Comparison of ENCODE assay signal across 8 cellular contexts in genomic region chr1:156500578-156500846, GRCh38. TPM values are rescaled to one million over a fixed set of nuclear protein-coding genes. Genes with fewer than 3 reads are reported as not detected.
DNase-seq lines count a peak whose midpoint lies in the region; ATAC-seq and TF ChIP-seq lines count a peak whose summit lies in the region.

Gene MEF2D (minus strand): TSS chr1:156500775. CDS start chr1:156483292, 17,483 bp downstream.

- no peak for TF ChIP-seq CTCF in GM20000 (IDR thresholded peaks at IDR 0.05; ENCODE audit: extremely low read depth, missing control alignments)

- peak within 1 kb of the TSS; percentile 99 for H3K27ac ChIP-seq in duodenal mucosa (ENCODE audit: low read depth, low read length)

- H3K4me3 ChIP-seq in MG63 (peak within 1 kb of the TSS; percentile 84), duodenal mucosa (ENCODE audit: low read depth in 1 of 2, low read length in 2 of 2) (peak within 1 kb of the TSS; percentile 87 to 90), mucosa of stomach (ENCODE audit: low read length) (peak within 1 kb of the TSS; percentile 90)

- H3K4me1 ChIP-seq in duodenal mucosa (ENCODE audit: control insufficient read depth in 1 of 2, insufficient read depth in 2 of 2, low read length in 2 of 2) (peaks cover 63 to 72% of the 10 kb centered on the region in 2 donors), mucosa of stomach (ENCODE audit: control insufficient read depth, insufficient read depth, low read length) (peaks cover 76% of the 10 kb centered on the region)

- no peak for DNase-seq in MG63
- DNase-seq in midbrain (lab: John Stamatoyannopoulos, UW): no peak
- DNase-seq in GM20000 (ENCODE audit: low spot score): no peak
- DNase-seq in occipital lobe (lab: John Stamatoyannopoulos, UW): no peak
- DNase-seq in NCI-H1092 (lab: John Stamatoyannopoulos, UW): no peak

- H3K27me3 ChIP-seq in MG63: no peaks in the 10 kb centered on the region
- no peaks in the 10 kb centered on the region for H3K27me3 ChIP-seq in duodenal mucosa (ENCODE audit: control insufficient read depth in 1 of 2, insufficient read depth in 2 of 2, low read length in 2 of 2)
- no peaks in the 10 kb centered on the region for H3K27me3 ChIP-seq in mucosa of stomach (ENCODE audit: control insufficient read depth, insufficient read depth, low read length)

- H3K9ac ChIP-seq in duodenal mucosa (ENCODE audit: low read depth in 1 of 2, low read length in 2 of 2) (peak within 1 kb of the TSS; percentile 82 to 96), mucosa of stomach (ENCODE audit: low read length) (peak within 1 kb of the TSS; percentile 100)

- peaks cover 18% of the 10 kb centered on the region for H3K36me3 ChIP-seq in MG63
- no peaks in the 10 kb centered on the region for H3K36me3 ChIP-seq in duodenal mucosa (ENCODE audit: control insufficient read depth in 1 of 2, insufficient read depth in 2 of 2, low read length in 2 of 2)
- H3K36me3 ChIP-seq in mucosa of stomach (ENCODE audit: control insufficient read depth, insufficient read depth, low read length): no peaks in the 10 kb centered on the region

- ATAC-seq in GM18519 (IDR thresholded peaks at IDR 0.05; ENCODE audit: low FRiP score, unreplicated experiment): peak; percentile 24

- no peaks in the 10 kb centered on the region for H3K9me3 ChIP-seq in MG63
- H3K9me3 ChIP-seq in duodenal mucosa (ENCODE audit: control insufficient read depth in 1 of 2, low read length in 2 of 2): no peaks in the 10 kb centered on the region
- no peaks in the 10 kb centered on the region for H3K9me3 ChIP-seq in mucosa of stomach (ENCODE audit: control insufficient read depth, low read length)

RNA-seq across cellular contexts. Expression of gene MEF2D, which starts in this region (rescaled TPM):
- total RNA-seq in MG63 (2014; rRNA removed; shearing (Covaris generic); ENCODE audit: low replicate concordance): 3.4 and 11.7 TPM in 2 replicates
- 3.7 TPM for total RNA-seq in occipital lobe
